1 cellular context compared by ENCODE assay signal in the genomic region with DNA sequence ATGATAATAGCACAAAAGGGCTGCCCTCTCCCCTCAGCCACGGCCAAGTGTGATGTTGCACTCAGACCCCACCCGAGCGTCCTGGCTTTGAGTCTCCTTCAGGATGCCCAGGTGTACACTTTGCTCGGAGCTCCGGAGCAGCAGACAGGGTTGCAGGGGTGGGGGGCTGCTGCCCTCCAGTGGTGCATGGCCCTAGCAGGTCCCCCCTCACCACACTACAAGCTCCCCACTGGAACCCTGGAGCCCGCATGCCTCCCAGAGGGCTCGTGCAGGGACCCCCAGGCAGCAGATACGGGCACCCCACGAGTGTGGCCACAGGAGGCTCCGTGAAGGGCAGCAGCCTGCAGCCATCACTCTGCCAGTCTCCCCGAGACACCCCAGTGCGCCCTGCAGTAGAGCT.
TF ChIP-seq lines count a peak whose summit lies in the region.

No MANE protein-coding gene starts in this region.

TF ChIP-seq in H1, 55 proteins besides CTCF, POLR2A, EP300 and RAD21:
- TF ChIP-seq SIN3A (conservative IDR thresholded peaks at IDR 0.05 in 1 of 2, IDR thresholded peaks at IDR 0.05 in 1 of 2; ENCODE audit: low read depth in 1 of 2, low read length in 2 of 2) (no peak), SIRT6 (IDR thresholded peaks at IDR 0.05; ENCODE audit: low read length) (no peak), RFX5 (IDR thresholded peaks at IDR 0.05; ENCODE audit: borderline replicate concordance, low read depth, low read length) (no peak), TAF1 (IDR thresholded peaks at IDR 0.05; ENCODE audit: low read depth, low read length) (no peak), SP1 (IDR thresholded peaks at IDR 0.05; ENCODE audit: low read depth, low read length) (no peak), SRF (IDR thresholded peaks at IDR 0.05; ENCODE audit: low read depth, low read length) (no peak)
- TF ChIP-seq, protein P1, sequence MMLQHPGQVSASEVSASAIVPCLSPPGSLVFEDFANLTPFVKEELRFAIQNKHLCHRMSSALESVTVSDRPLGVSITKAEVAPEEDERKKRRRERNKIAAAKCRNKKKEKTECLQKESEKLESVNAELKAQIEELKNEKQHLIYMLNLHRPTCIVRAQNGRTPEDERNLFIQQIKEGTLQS (IDR thresholded peaks at IDR 0.05; ENCODE audit: insufficient read depth, low read depth, low read length), result no peak
TF ChIP-seq in H1: peak in this region for 0.
